Comparison of ENCODE assay signal across 26 cellular contexts in the genomic region with DNA sequence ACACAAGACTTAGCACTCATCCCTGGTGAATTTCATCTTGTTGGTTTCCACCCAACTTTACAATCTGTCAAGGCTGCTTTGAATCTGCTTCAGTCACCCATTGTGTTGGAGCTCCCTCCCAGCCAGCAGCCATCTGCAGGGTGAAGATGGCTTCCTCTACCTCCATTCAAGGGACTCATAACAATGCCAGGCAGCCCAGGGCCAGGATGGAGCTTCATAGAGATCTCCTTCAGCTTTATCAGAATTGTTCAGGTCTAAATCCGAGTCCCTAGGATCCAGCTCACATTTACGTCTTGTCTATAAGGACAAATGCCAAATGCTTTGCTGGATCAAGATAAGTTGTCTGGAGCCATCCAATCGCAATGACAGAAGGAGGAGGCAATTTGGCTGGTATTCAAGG. TPM values are rescaled to one million over a fixed set of nuclear protein-coding genes. Genes with fewer than 3 reads are reported as not detected.
A peak's percentile ranks its signal among the peaks of the same experiment; 100 is the strongest.
DNase-seq lines count a peak whose midpoint lies in the region; ATAC-seq, FAIRE-seq and TF ChIP-seq lines count a peak whose summit lies in the region.
"Had no signal": no experiment of that assay in that cellular context is flagged by ENCODE, and none has a peak within 500 bp of the region (broad histone marks: within the 10 kb centered on the region; RNA-seq: fewer than 3 reads in every experiment).

No MANE protein-coding gene starts in this region.

- H3K27me3 ChIP-seq in K562 (ENCODE audit: control insufficient read depth in 2 of 2, insufficient read depth in 2 of 2, low read length in 2 of 2) = no peaks in the 10 kb centered on the region; a peak in 1 of 5 replicates
- H3K27me3 ChIP-seq in thyroid gland = no peaks in the 10 kb centered on the region
- peaks cover 0 to 83% of the 10 kb centered on the region in 2 donors for H3K27me3 ChIP-seq in tibial artery

- H3K27ac ChIP-seq in K562 (ENCODE audit: extremely low read depth, low read depth, low read length) = no peak overlapping the region
- H3K27ac ChIP-seq in thyroid gland = peak overlapping the region; percentile 12 to 58 (median 47)
- no peak overlapping the region for H3K27ac ChIP-seq in tibial artery
- H3K27ac ChIP-seq: C4-2B, GM23248, SJSA1 had no signal

- no peaks in the 10 kb centered on the region; the same call in 1 of the 2 replicates for H4K20me1 ChIP-seq in K562 (replicated peaks; ENCODE audit: control insufficient read depth, insufficient read depth, low read length)

- H3K36me3 Mint-ChIP-seq in natural killer cell treated with Interleukin-12 subunit alpha and Interleukin-12 subunit beta and Interleukin-15 and Interleukin-18, amount 100 ng/mL, for 72 hours = no peaks in the 10 kb centered on the region
- H3K36me3 Mint-ChIP-seq in natural killer cell (no peaks in the 10 kb centered on the region), chondrocyte (ENCODE audit: low read depth) (no peaks in the 10 kb centered on the region)
- H3K36me3 Mint-ChIP-seq: CD8-positive, alpha-beta memory T cell had no signal

- H3K4me3 ChIP-seq in K562 (no peak overlapping the region), thyroid gland (replicated peaks in 1 of 3) (no peak overlapping the region), tibial artery (no peak overlapping the region)
- H3K4me3 ChIP-seq: GM12878, GM23248, SJSA1 had no signal

- H3K9me3 Mint-ChIP-seq in natural killer cell treated with Interleukin-12 subunit alpha and Interleukin-12 subunit beta and Interleukin-15 and Interleukin-18, amount 100 ng/mL, for 72 hours = no peaks in the 10 kb centered on the region
- H3K9me3 Mint-ChIP-seq in natural killer cell (no peaks in the 10 kb centered on the region), chondrocyte (ENCODE audit: low read depth) (no peaks in the 10 kb centered on the region)
- H3K9me3 Mint-ChIP-seq: CD8-positive, alpha-beta memory T cell had no signal

- TF ChIP-seq EP300 in K562 (IDR thresholded peaks at IDR 0.05; ENCODE audit: low read length) = no peak

- no peak for FAIRE-seq in K562 (lab: Jason Lieb, UNC)
- FAIRE-seq: A204.1, D721Med, GM12878, HTR-8/SVneo had no signal

- no peak overlapping the region for H3K4me3 Mint-ChIP-seq in natural killer cell treated with Interleukin-12 subunit alpha and Interleukin-12 subunit beta and Interleukin-15 and Interleukin-18, amount 100 ng/mL, for 72 hours
- no peak overlapping the region for H3K4me3 Mint-ChIP-seq in natural killer cell
- H3K4me3 Mint-ChIP-seq in chondrocyte (ENCODE audit: unreplicated experiment) = no peak overlapping the region

- H3K9me3 ChIP-seq in K562 (replicated peaks; ENCODE audit: control insufficient read depth, insufficient read depth, low read depth, low read length) (no peaks in the 10 kb centered on the region), thyroid gland (no peaks in the 10 kb centered on the region), tibial artery (no peaks in the 10 kb centered on the region)

- intact Hi-C loops in natural killer cell (cut with micrococcal nuclease) (no loop called here), K562 (cut with micrococcal nuclease) (no loop called here), thyroid gland (cut with DNase I) (no loop called here), tibial artery (cut with DNase I; ENCODE audit: low total_unique reads) (no loop called here)

- peaks cover 5 to 21% of the 10 kb centered on the region in 2 experiments; a peak in 4 of 5 replicates for H3K4me1 ChIP-seq in K562 (replicated peaks in 1 of 2; ENCODE audit: control insufficient read depth in 2 of 2, insufficient read depth in 2 of 2, low read length in 2 of 2)
- H3K4me1 ChIP-seq in thyroid gland = peaks cover 34 to 40% of the 10 kb centered on the region in 2 donors
- H3K4me1 ChIP-seq in tibial artery = peaks cover 0 to 20% (median 16%) of the 10 kb centered on the region in 4 donors

- TF ChIP-seq RAD21 in K562 (CRISPR knock-in tag; conservative IDR thresholded peaks at IDR 0.05 in 1 of 2, IDR thresholded peaks at IDR 0.05 in 1 of 2) = no peak

- ATAC-seq in natural killer cell treated with Interleukin-12 subunit alpha and Interleukin-12 subunit beta and Interleukin-15 and Interleukin-18, amount 100 ng/mL, for 72 hours = no peak
- no peak for ATAC-seq in natural killer cell
- ATAC-seq in K562 = no peak
- ATAC-seq: GM12878, Right ventricle myocardium inferior had no signal

- DNase-seq in natural killer cell treated with Interleukin-12 subunit alpha and Interleukin-12 subunit beta and Interleukin-15 and Interleukin-18, amount 100 ng/mL, for 72 hours (ENCODE audit: low spot score) = peak; percentile 20
- DNase-seq in natural killer cell (no peak), K562 (ENCODE audit: extremely low read depth in 1 of 4, low spot score in 3 of 4) (no peak), inferior parietal cortex (ENCODE audit: extremely low spot score) (peak; percentile 57), thyroid gland (peak in 1 of 2 donors; percentile 25), chondrocyte (ENCODE audit: low spot score) (no peak), GM10266 (ENCODE audit: extremely low spot score) (no peak), tibial artery (no peak)
- DNase-seq: CD8-positive, alpha-beta memory T cell; DMS79; GM23248; HCEC 1CT; IMR-90; Karpas-422; NCI-H1417 treated with DMSO at 0.1 percent for 48 hours; NCI-H187; NCI-H2107; NCI-H510A; NCI-H774 had no signal

- no peak for TF ChIP-seq CTCF in natural killer cell (IDR thresholded peaks at IDR 0.05)
- no peak for TF ChIP-seq CTCF in K562 (IDR thresholded peaks at IDR 0.05 in 2 of 3, conservative IDR thresholded peaks at IDR 0.05 in 1 of 3; ENCODE audit: insufficient read depth in 2 of 3, low read depth in 1 of 3, low read length in 3 of 3)
- no peak for TF ChIP-seq CTCF in thyroid gland (IDR thresholded peaks at IDR 0.05)
- TF ChIP-seq CTCF in chondrocyte (IDR thresholded peaks at IDR 0.05) = no peak
- TF ChIP-seq CTCF in GM10266 (IDR thresholded peaks at IDR 0.05; ENCODE audit: control insufficient read depth, insufficient read depth, low read depth, missing control alignments) = no peak
- TF ChIP-seq CTCF in tibial artery (IDR thresholded peaks at IDR 0.05) = no peak

- H3K9ac ChIP-seq in K562 (ENCODE audit: insufficient read depth in 1 of 2, low read depth in 2 of 2, low read length in 2 of 2) = no peak overlapping the region
- H3K9ac ChIP-seq: GM23248 had no signal

- TF ChIP-seq POLR2A in K562 (conservative IDR thresholded peaks at IDR 0.05) (no peak), thyroid gland (IDR thresholded peaks at IDR 0.05) (no peak)

- peaks cover 24 to 25% of the 10 kb centered on the region in 2 donors for H3K27me3 Mint-ChIP-seq in natural killer cell treated with Interleukin-12 subunit alpha and Interleukin-12 subunit beta and Interleukin-15 and Interleukin-18, amount 100 ng/mL, for 72 hours
- H3K27me3 Mint-ChIP-seq in natural killer cell (ENCODE audit: low read depth in 2 of 2) (peaks cover 26 to 37% of the 10 kb centered on the region in 2 donors), chondrocyte (ENCODE audit: low read depth) (peaks cover 11% of the 10 kb centered on the region)

- no peaks in the 10 kb centered on the region for H3K79me2 ChIP-seq in K562 (ENCODE audit: control insufficient read depth, insufficient read depth, low read length)

- no peaks in the 10 kb centered on the region for H3K9me1 ChIP-seq in K562 (ENCODE audit: control insufficient read depth, insufficient read depth, low read length)

- POLR2A ChIA-PET in K562 (lab: Yijun Ruan, JAX) = interaction anchor here (0.6 to 1.6 kb wide), 5 partner anchors 11 to 510 kb away, joined by 3 to 7 read pairs (median 4); partner anchors contain the start of gene TMUB2

- no peak overlapping the region; the same call in 1 of the 2 replicates for H3K4me2 ChIP-seq in K562 (ENCODE audit: insufficient read depth, low read length)

- no peak overlapping the region for H3K27ac Mint-ChIP-seq in natural killer cell treated with Interleukin-12 subunit alpha and Interleukin-12 subunit beta and Interleukin-15 and Interleukin-18, amount 100 ng/mL, for 72 hours
- H3K27ac Mint-ChIP-seq in natural killer cell = no peak overlapping the region
- H3K27ac Mint-ChIP-seq in chondrocyte (ENCODE audit: unreplicated experiment) = no peak overlapping the region
- H3K27ac Mint-ChIP-seq: CD8-positive, alpha-beta memory T cell had no signal

- peaks cover 0 to 2% of the 10 kb centered on the region in 2 donors for H3K4me1 Mint-ChIP-seq in natural killer cell treated with Interleukin-12 subunit alpha and Interleukin-12 subunit beta and Interleukin-15 and Interleukin-18, amount 100 ng/mL, for 72 hours (ENCODE audit: low read depth in 2 of 2)
- H3K4me1 Mint-ChIP-seq in natural killer cell (no peaks in the 10 kb centered on the region), chondrocyte (ENCODE audit: low read depth) (peaks cover 7% of the 10 kb centered on the region)

- in situ Hi-C loops in K562 (cut with MboI) = no loop called here

- 5% methylated on average over 3 of the region's 3 CpGs for WGBS in K562 (ENCODE audit: insufficient coverage, low coverage, missing lambda C conversion rate)
- WGBS in thyroid gland, 2 donors = 32 to 36% methylated on average over 3 of the region's 3 CpGs

- no TSS peak for BruUV-seq in K562 (replicated peaks; lab: Mats Ljungman, UMichigan)

- H3K36me3 ChIP-seq in K562 (ENCODE audit: control insufficient read depth, insufficient read depth, low read length) (no peaks in the 10 kb centered on the region), thyroid gland (no peaks in the 10 kb centered on the region), tibial artery (no peaks in the 10 kb centered on the region)

- peak overlapping the region; percentile 12; the same call in 1 of the 2 replicates for H2AFZ ChIP-seq in K562 (ENCODE audit: low read depth, low read length)
- H2AFZ ChIP-seq: GM23248 had no signal

- CTCF ChIA-PET in K562 (lab: Yijun Ruan, JAX; ENCODE audit: low intra/inter-chr PET ratio) = no interaction called here

RNA-seq across cellular contexts. Expression of gene FAM171A2, which starts 3.6 kb away (rescaled TPM):
- under 1 TPM in 1 of 2 donors, not detected in 1; 0.25 TPM for total RNA-seq in natural killer cell treated with Interleukin-12 subunit alpha and Interleukin-12 subunit beta and Interleukin-15 and Interleukin-18, amount 100 ng/mL, for 72 hours
- total RNA-seq in natural killer cell = under 1 TPM; 0.20 to 0.43 (median 0.24) TPM
- total RNA-seq in K562 (2011; cell fraction: chromatin; rRNA removed; ENCODE audit: low replicate concordance) = 2.2 and 9.3 TPM in 2 replicates
- total RNA-seq in K562 (2011; cell fraction: nucleolus; rRNA removed) = 10.4 and 11.3 TPM in 2 replicates
- 6.5 and 7.2 TPM in 2 replicates for total RNA-seq in K562 (2011; cell fraction: nucleoplasm; rRNA removed)
- 7.3 and 10.2 TPM in 2 replicates for total RNA-seq in K562 (2014; rRNA removed)
- total RNA-seq in K562 (2014; rRNA removed; fragmentation: Illumina TruSeq; extraction: Trizol) = 0.44 and 0.54 TPM in 2 replicates
- total RNA-seq in K562 (2015; rRNA removed; fragmentation: Illumina TruSeq; extraction: Trizol) = 1.2 and 1.4 TPM in 2 replicates
- 7.0 and 8.6 TPM in 2 replicates for total RNA-seq in K562 (2021)
- polyA plus RNA-seq in K562 (2011; rRNA removed) = 2.5 and 5.2 TPM in 2 replicates
- polyA plus RNA-seq in K562 (2011; cell fraction: cytosol; rRNA removed) = 5.0 and 11.3 TPM in 2 replicates
- polyA plus RNA-seq in K562 (2011; cell fraction: nucleus; rRNA removed) = 7.6 and 9.3 TPM in 2 replicates
- 3.1 and 8.9 TPM in 2 replicates for polyA plus RNA-seq in K562 (2012)
- polyA plus RNA-seq in K562 (2014; fragmentation: Illumina TruSeq; extraction: Trizol) = 1.2 and 2.4 TPM in 2 replicates
- polyA plus RNA-seq in K562 (2014; fragmentation: Nextera tagmentation; extraction: Ambion mirVana) = under 1 TPM in 1 of 2 experiments, not detected in 1; 0.10 TPM
- polyA plus RNA-seq in K562 (2014; rRNA removed) = 4.5 and 5.7 TPM in 2 replicates
- 1.6 and 2.1 TPM in 2 replicates for polyA minus RNA-seq in K562 (2011; rRNA and poly(A)+ RNA removed)
- polyA minus RNA-seq in K562 (2011; cell fraction: cytosol; rRNA and poly(A)+ RNA removed) = 2.9 and 4.5 TPM in 2 replicates
- polyA minus RNA-seq in K562 (2011; cell fraction: nucleus; rRNA and poly(A)+ RNA removed) = 1.6 and 3.9 TPM in 2 replicates
- 10 to 100 TPM in 2 of 4 donors, 1 to 10 TPM in 2; 7.1 to 15.0 (median 10.4) TPM for total RNA-seq in thyroid gland
- 14.8 to 20.6 TPM (median 18.6 TPM) in 3 replicates for total RNA-seq in chondrocyte

RNA-seq across cellular contexts. Expression of gene GRN, which starts 22.1 kb away (rescaled TPM):
- total RNA-seq in natural killer cell treated with Interleukin-12 subunit alpha and Interleukin-12 subunit beta and Interleukin-15 and Interleukin-18, amount 100 ng/mL, for 72 hours = 10 to 100 TPM; 49.5 to 57.3 TPM
- 10 to 100 TPM; 42.4 to 69.8 (median 55.6) TPM for total RNA-seq in natural killer cell
- 22.1 and 107 TPM in 2 replicates for total RNA-seq in K562 (2011; cell fraction: chromatin; rRNA removed; ENCODE audit: low replicate concordance)
- 206 and 251 TPM in 2 replicates for total RNA-seq in K562 (2011; cell fraction: nucleolus; rRNA removed)
- 71.4 and 95.0 TPM in 2 replicates for total RNA-seq in K562 (2011; cell fraction: nucleoplasm; rRNA removed)
- total RNA-seq in K562 (2014; rRNA removed) = 51.0 and 69.9 TPM in 2 replicates
- 9.6 and 15.6 TPM in 2 replicates for total RNA-seq in K562 (2014; rRNA removed; fragmentation: Illumina TruSeq; extraction: Trizol)
- 20.7 and 21.4 TPM in 2 replicates for total RNA-seq in K562 (2015; rRNA removed; fragmentation: Illumina TruSeq; extraction: Trizol)
- 69.9 and 75.3 TPM in 2 replicates for total RNA-seq in K562 (2021)
- 11.5 and 62.4 TPM in 2 replicates for polyA plus RNA-seq in K562 (2011; rRNA removed)
- polyA plus RNA-seq in K562 (2011; cell fraction: cytosol; rRNA removed) = 34.3 and 53.6 TPM in 2 replicates
- polyA plus RNA-seq in K562 (2011; cell fraction: nucleus; rRNA removed) = 101 and 122 TPM in 2 replicates
- 77.5 and 193 TPM in 2 replicates for polyA plus RNA-seq in K562 (2012)
- polyA plus RNA-seq in K562 (2014; fragmentation: Illumina TruSeq; extraction: Trizol) = 35.2 and 63.4 TPM in 2 replicates
- 1 to 10 TPM; 5.4 to 5.9 TPM for polyA plus RNA-seq in K562 (2014; fragmentation: Nextera tagmentation; extraction: Ambion mirVana)
- polyA plus RNA-seq in K562 (2014; rRNA removed) = 36.4 and 36.6 TPM in 2 replicates
- 6.6 and 12.3 TPM in 2 replicates for polyA minus RNA-seq in K562 (2011; rRNA and poly(A)+ RNA removed)
- polyA minus RNA-seq in K562 (2011; cell fraction: cytosol; rRNA and poly(A)+ RNA removed) = 47.6 and 80.7 TPM in 2 replicates
- polyA minus RNA-seq in K562 (2011; cell fraction: nucleus; rRNA and poly(A)+ RNA removed) = 31.0 and 38.4 TPM in 2 replicates
- total RNA-seq in thyroid gland = 100 to 1,000 TPM; 259 to 292 (median 264) TPM
- 340 to 401 TPM (median 342 TPM) in 3 replicates for total RNA-seq in chondrocyte

RNA-seq across cellular contexts. Expression of gene ITGA2B, which starts 22.2 kb away (rescaled TPM):
- total RNA-seq in natural killer cell treated with Interleukin-12 subunit alpha and Interleukin-12 subunit beta and Interleukin-15 and Interleukin-18, amount 100 ng/mL, for 72 hours = 1 to 10 TPM; 1.8 to 6.8 TPM
- 10 to 100 TPM in 2 of 3 donors, 1 to 10 TPM in 1; 8.8 to 32.9 (median 32.6) TPM for total RNA-seq in natural killer cell
- 22.8 and 48.7 TPM in 2 replicates for total RNA-seq in K562 (2011; cell fraction: chromatin; rRNA removed; ENCODE audit: low replicate concordance)
- total RNA-seq in K562 (2011; cell fraction: nucleolus; rRNA removed) = 27.3 and 34.7 TPM in 2 replicates
- total RNA-seq in K562 (2011; cell fraction: nucleoplasm; rRNA removed) = 19.9 and 22.4 TPM in 2 replicates
- total RNA-seq in K562 (2014; rRNA removed) = 8.8 and 14.2 TPM in 2 replicates
- 3.3 and 5.6 TPM in 2 replicates for total RNA-seq in K562 (2014; rRNA removed; fragmentation: Illumina TruSeq; extraction: Trizol)
- 4.8 and 5.2 TPM in 2 replicates for total RNA-seq in K562 (2015; rRNA removed; fragmentation: Illumina TruSeq; extraction: Trizol)
- total RNA-seq in K562 (2021) = 25.1 and 26.4 TPM in 2 replicates
- polyA plus RNA-seq in K562 (2011; rRNA removed) = 3.5 and 9.4 TPM in 2 replicates
- polyA plus RNA-seq in K562 (2011; cell fraction: cytosol; rRNA removed) = 4.3 and 5.3 TPM in 2 replicates
- polyA plus RNA-seq in K562 (2011; cell fraction: nucleus; rRNA removed) = 35.4 and 49.7 TPM in 2 replicates
- 16.0 and 29.7 TPM in 2 replicates for polyA plus RNA-seq in K562 (2012)
- polyA plus RNA-seq in K562 (2014; fragmentation: Illumina TruSeq; extraction: Trizol) = 7.9 and 10.1 TPM in 2 replicates
- polyA plus RNA-seq in K562 (2014; fragmentation: Nextera tagmentation; extraction: Ambion mirVana) = 1 to 10 TPM; 1.1 to 1.6 TPM
- 16.9 and 17.0 TPM in 2 replicates for polyA plus RNA-seq in K562 (2014; rRNA removed)
- polyA minus RNA-seq in K562 (2011; rRNA and poly(A)+ RNA removed) = 1.8 and 2.6 TPM in 2 replicates
- 5.7 and 7.7 TPM in 2 replicates for polyA minus RNA-seq in K562 (2011; cell fraction: cytosol; rRNA and poly(A)+ RNA removed)
- 10.6 and 13.4 TPM in 2 replicates for polyA minus RNA-seq in K562 (2011; cell fraction: nucleus; rRNA and poly(A)+ RNA removed)
- total RNA-seq in thyroid gland = 1 to 10 TPM; 2.0 to 4.6 (median 3.3) TPM
- total RNA-seq in chondrocyte = 1.7 to 2.2 TPM (median 2.0 TPM) in 3 replicates
- total RNA-seq: GM23248 had no signal
- polyA plus RNA-seq: GM23248 had no signal

RNA-seq across cellular contexts. Expression of gene SLC25A39, which starts 42.6 kb away (rescaled TPM):
- 100 to 1,000 TPM; 121 to 192 TPM for total RNA-seq in natural killer cell treated with Interleukin-12 subunit alpha and Interleukin-12 subunit beta and Interleukin-15 and Interleukin-18, amount 100 ng/mL, for 72 hours
- total RNA-seq in natural killer cell (100 to 1,000 TPM in 1 of 3 donors, 10 to 100 TPM in 2; 82.4 to 105 (median 97.9) TPM), K562 (2014; rRNA removed) (228 and 316 TPM in 2 replicates), K562 (2014; rRNA removed; fragmentation: Illumina TruSeq; extraction: Trizol) (47.0 and 72.5 TPM in 2 replicates), K562 (2015; rRNA removed; fragmentation: Illumina TruSeq; extraction: Trizol) (139 and 140 TPM in 2 replicates), K562 (2021) (266 and 268 TPM in 2 replicates), thyroid gland (100 to 1,000 TPM in 2 of 4 donors, 10 to 100 TPM in 2; 82.5 to 201 (median 144) TPM), chondrocyte (78.6 to 95.5 TPM (median 84.1 TPM) in 3 replicates)
- 112 and 348 TPM in 2 replicates for total RNA-seq in K562 (2011; cell fraction: chromatin; rRNA removed; ENCODE audit: low replicate concordance)
- total RNA-seq in K562 (2011; cell fraction: nucleolus; rRNA removed) = 328 and 401 TPM in 2 replicates
- total RNA-seq in K562 (2011; cell fraction: nucleoplasm; rRNA removed) = 185 and 188 TPM in 2 replicates
- polyA plus RNA-seq in K562 (2011; rRNA removed) (121 and 188 TPM in 2 replicates), K562 (2014; fragmentation: Illumina TruSeq; extraction: Trizol) (238 and 276 TPM in 2 replicates), K562 (2014; fragmentation: Nextera tagmentation; extraction: Ambion mirVana) (1 to 10 TPM; 4.8 to 6.3 TPM), K562 (2014; rRNA removed) (267 and 327 TPM in 2 replicates)
- 232 and 388 TPM in 2 replicates for polyA plus RNA-seq in K562 (2011; cell fraction: cytosol; rRNA removed)
- polyA plus RNA-seq in K562 (2011; cell fraction: nucleus; rRNA removed) = 426 and 555 TPM in 2 replicates
- 210 and 229 TPM in 2 replicates for polyA plus RNA-seq in K562 (2012)
- 34.0 and 42.0 TPM in 2 replicates for polyA minus RNA-seq in K562 (2011; rRNA and poly(A)+ RNA removed)
- polyA minus RNA-seq in K562 (2011; cell fraction: cytosol; rRNA and poly(A)+ RNA removed) = 75.4 and 108 TPM in 2 replicates
- 85.0 and 95.6 TPM in 2 replicates for polyA minus RNA-seq in K562 (2011; cell fraction: nucleus; rRNA and poly(A)+ RNA removed)

RNA-seq across cellular contexts. Expression of gene RUNDC3A, which starts 58.8 kb away (rescaled TPM):
- total RNA-seq in natural killer cell treated with Interleukin-12 subunit alpha and Interleukin-12 subunit beta and Interleukin-15 and Interleukin-18, amount 100 ng/mL, for 72 hours = under 1 TPM in 1 of 2 donors, not detected in 1; 0.48 TPM
- total RNA-seq in natural killer cell (under 1 TPM in 2 of 3 donors, not detected in 1; 0.31 to 0.48 TPM), K562 (2014; rRNA removed) (not detected in 2 replicates), K562 (2014; rRNA removed; fragmentation: Illumina TruSeq; extraction: Trizol) (not detected in 2 replicates), K562 (2015; rRNA removed; fragmentation: Illumina TruSeq; extraction: Trizol) (not detected in 2 replicates), K562 (2021) (not detected in 2 replicates), thyroid gland (1 to 10 TPM in 3 of 4 donors, under 1 TPM in 1; 0.89 to 4.1 (median 2.1) TPM), chondrocyte (0.40 to 0.77 TPM (median 0.77 TPM) in 3 replicates)
- 0.23 TPM in 1 of 2 replicates, not detected in the other for total RNA-seq in K562 (2011; cell fraction: chromatin; rRNA removed; ENCODE audit: low replicate concordance)
- 0.17 TPM in 1 of 2 replicates, not detected in the other for total RNA-seq in K562 (2011; cell fraction: nucleolus; rRNA removed)
- total RNA-seq in K562 (2011; cell fraction: nucleoplasm; rRNA removed) = not detected in 2 replicates
- polyA plus RNA-seq in K562 (2011; rRNA removed) (0.05 TPM in 1 of 2 replicates, not detected in the other), K562 (2014; fragmentation: Illumina TruSeq; extraction: Trizol) (not detected in 2 replicates), K562 (2014; fragmentation: Nextera tagmentation; extraction: Ambion mirVana) (not detected), K562 (2014; rRNA removed) (not detected in 2 replicates)
- polyA plus RNA-seq in K562 (2011; cell fraction: cytosol; rRNA removed) = 0.07 and 0.49 TPM in 2 replicates
- 0.11 and 0.24 TPM in 2 replicates for polyA plus RNA-seq in K562 (2011; cell fraction: nucleus; rRNA removed)
- 0.10 and 0.36 TPM in 2 replicates for polyA plus RNA-seq in K562 (2012)
- 0.32 TPM in 1 of 2 replicates, not detected in the other for polyA minus RNA-seq in K562 (2011; rRNA and poly(A)+ RNA removed)
- not detected in 2 replicates for polyA minus RNA-seq in K562 (2011; cell fraction: cytosol; rRNA and poly(A)+ RNA removed)
- polyA minus RNA-seq in K562 (2011; cell fraction: nucleus; rRNA and poly(A)+ RNA removed) = not detected in 2 replicates
- total RNA-seq: CD8-positive, alpha-beta memory T cell; GM12878; SJSA1 had no signal
- polyA plus RNA-seq: CD8-positive, alpha-beta memory T cell had no signal

Comparison
In these comparisons a context has a peak if more than half of its experiments do, and no peak if none do; other contexts are left out.
1. DNase-seq: peak in natural killer cell treated with Interleukin-12 subunit alpha and Interleukin-12 subunit beta and Interleukin-15 and Interleukin-18, amount 100 ng/mL, for 72 hours (single experiment) and inferior parietal cortex (single experiment); none in natural killer cell (single experiment), K562 (0 of 4), chondrocyte (single experiment), GM10266 (single experiment) and tibial artery (0 of 2).
2. H3K27ac ChIP-seq: peak in thyroid gland (3 of 3); none in K562 (single experiment) and tibial artery (0 of 2).